23 cellular contexts compared by ENCODE assay signal in genomic region chr21:39066829-39067785, GRCh38.
DNase-seq lines count a peak whose midpoint lies in the region; ATAC-seq and TF ChIP-seq lines count a peak whose summit lies in the region.
"Had no signal": no experiment of that assay in that cellular context is flagged by ENCODE, and none has a peak within 500 bp of the region (broad histone marks: within the 10 kb centered on the region; RNA-seq: fewer than 3 reads in every experiment).

No MANE protein-coding gene starts in this region.

- no peak overlapping the region for H3K4ac ChIP-seq in trophoblast cell (ENCODE audit: low read depth, low read length)
- H3K4ac ChIP-seq in neuronal stem cell (ENCODE audit: low read length) = no peak overlapping the region

- H3K23ac ChIP-seq in trophoblast cell (ENCODE audit: low read length) = no peak overlapping the region
- H3K23ac ChIP-seq in neuronal stem cell (ENCODE audit: low read depth, low read length, poor library complexity) = no peak overlapping the region

- no peaks in the 10 kb centered on the region for H3K36me3 Mint-ChIP-seq in CD14-positive monocyte
- H3K36me3 Mint-ChIP-seq: mesothelial cell of epicardium, T-cell had no signal

- H3K79me1 ChIP-seq in trophoblast cell (ENCODE audit: low read length) (no peaks in the 10 kb centered on the region), neuronal stem cell (ENCODE audit: low read depth, low read length) (no peaks in the 10 kb centered on the region)

- H2AK5ac ChIP-seq in trophoblast cell (ENCODE audit: low read length) = no peak overlapping the region
- no peak overlapping the region for H2AK5ac ChIP-seq in neuronal stem cell (ENCODE audit: low read depth, low read length)

- peaks cover 0 to 8% of the 10 kb centered on the region in 2 donors for H3K9me3 ChIP-seq in ascending aorta
- peaks cover 9% of the 10 kb centered on the region for H3K9me3 ChIP-seq in trophoblast cell (ENCODE audit: insufficient read depth, low read depth, low read length)
- H3K9me3 ChIP-seq in upper lobe of right lung = no peaks in the 10 kb centered on the region
- H3K9me3 ChIP-seq in neuronal stem cell (replicated peaks in 1 of 2; ENCODE audit: control insufficient read depth in 2 of 2, insufficient read depth in 1 of 2, low read depth in 1 of 2, low read length in 2 of 2) = peaks cover 4% of the 10 kb centered on the region in 2 donors
- peaks cover 9% of the 10 kb centered on the region for H3K9me3 ChIP-seq in WERI-Rb-1 (ENCODE audit: severe bottlenecking)
- H3K9me3 ChIP-seq: prostate gland had no signal

- intact Hi-C loops in ascending aorta (cut with DNase I) (no loop called here), left cardiac atrium (cut with DNase I) (no loop called here), upper lobe of right lung (cut with DNase I) (no loop called here), CD14-positive monocyte (cut with micrococcal nuclease) (loop anchor here in 1 of 2 donors (10.0 kb wide), 1 partner anchor 48 kb away; no protein-coding TSS in a partner anchor)

- H3K9me3 Mint-ChIP-seq in CD14-positive monocyte = peaks cover 0 to 12% (median 2%) of the 10 kb centered on the region in 7 donors
- H3K9me3 Mint-ChIP-seq: activated naive CD8-positive, alpha-beta T cell treated with anti-CD3 and anti-CD28 coated beads, Interleukin-2, amount 50 U/mL, for 24 hours had no signal

- H3K27me3 Mint-ChIP-seq in CD14-positive monocyte (ENCODE audit: low read depth in 3 of 3) = peaks cover 0 to 3% (median 0%) of the 10 kb centered on the region in 3 donors

- H3K79me2 ChIP-seq in trophoblast cell (ENCODE audit: control insufficient read depth, insufficient read depth, low read length, poor library complexity) = no peaks in the 10 kb centered on the region

- no peak overlapping the region for H4K8ac ChIP-seq in trophoblast cell (ENCODE audit: low read depth, low read length)
- H4K8ac ChIP-seq in neuronal stem cell (ENCODE audit: low read depth, low read length) = no peak overlapping the region

- WGBS in trophoblast cell (ENCODE audit: extremely low coverage, insufficient coverage, insufficient read length) = no CpG with 5 or more reads among the region's 12 CpGs
- no CpG with 5 or more reads among the region's 12 CpGs for WGBS in neuronal stem cell (ENCODE audit: extremely low coverage in 2 of 2, insufficient read length in 2 of 2, insufficient replicate concordance in 1 of 2), 2 donors

- no peak overlapping the region for H3K9ac ChIP-seq in trophoblast cell (ENCODE audit: low read length)
- H3K9ac ChIP-seq in neuronal stem cell (ENCODE audit: low read depth, low read length, poor library complexity) = no peak overlapping the region
- H3K9ac ChIP-seq: GM23248 had no signal

- no peak overlapping the region for H3K4me3 ChIP-seq in ascending aorta
- no peak overlapping the region for H3K4me3 ChIP-seq in trophoblast cell (ENCODE audit: low read depth, low read length)
- H3K4me3 ChIP-seq in upper lobe of right lung = no peak overlapping the region
- H3K4me3 ChIP-seq in neuronal stem cell (ENCODE audit: low read length in 2 of 2) = no peak overlapping the region
- H3K4me3 ChIP-seq in WERI-Rb-1 (ENCODE audit: low read depth, low read length) = no peak overlapping the region
- H3K4me3 ChIP-seq: GM23248, prostate gland had no signal

- H3K18ac ChIP-seq in trophoblast cell (ENCODE audit: low read length) = no peak overlapping the region
- no peak overlapping the region for H3K18ac ChIP-seq in neuronal stem cell (ENCODE audit: low read length)

- H2BK12ac ChIP-seq in trophoblast cell (ENCODE audit: low read length) (no peak overlapping the region), neuronal stem cell (ENCODE audit: low read length) (no peak overlapping the region)

- H3K4me1 ChIP-seq in ascending aorta (peaks cover 4 to 28% of the 10 kb centered on the region in 2 donors), trophoblast cell (ENCODE audit: control insufficient read depth in 1 of 2, insufficient read depth in 2 of 2, low read length in 2 of 2) (no peaks in the 10 kb centered on the region), upper lobe of right lung (peaks cover 26% of the 10 kb centered on the region), neuronal stem cell (ENCODE audit: control insufficient read depth in 2 of 2, insufficient read depth in 1 of 2, low read depth in 1 of 2, low read length in 2 of 2) (peaks cover 0 to 3% of the 10 kb centered on the region in 2 donors)
- H3K4me1 ChIP-seq: prostate gland had no signal

- DNase-seq in ascending aorta (ENCODE audit: low spot score in 2 of 2) (peak in 1 of 2 donors; percentile 74), left cardiac atrium (no peak), trophoblast cell (no peak), upper lobe of right lung (no peak), neuronal stem cell (ENCODE audit: low spot score) (no peak), WERI-Rb-1 (no peak), CD14-positive monocyte (ENCODE audit: low spot score) (no peak), SHP77 treated with DMSO at 0.1 percent for 48 hours (lab: John Stamatoyannopoulos, UW) (no peak)
- DNase-seq: activated CD4-positive, alpha-beta T cell treated with anti-CD3 and anti-CD28 coated beads, Interleukin-2, amount 10 ng/mL, durations not matched to agents 7 days and 5 days; activated CD8-positive, alpha-beta memory T cell treated with anti-CD3 and anti-CD28 coated beads, Interleukin-2, amount 50 U/mL, for 4 hours; activated effector memory CD4-positive, alpha-beta T cell treated with Interleukin-2 at 50 U/mL for 16 hours; activated naive CD8-positive, alpha-beta T cell treated with anti-CD3 and anti-CD28 coated beads, Interleukin-2, amount 50 U/mL, for 24 hours; AML-193; central memory CD4-positive, alpha-beta T cell; COR-L47; effector memory CD4-positive, alpha-beta T cell; GM23248; head of caudate nucleus; Karpas-422; nephron progenitor cell; T-cell had no signal

- no peak for TF ChIP-seq CTCF in ascending aorta (IDR thresholded peaks at IDR 0.05)
- TF ChIP-seq CTCF in upper lobe of right lung (IDR thresholded peaks at IDR 0.05) = no peak
- TF ChIP-seq CTCF in WERI-Rb-1 (IDR thresholded peaks at IDR 0.05; ENCODE audit: low read depth, low read length) = no peak
- TF ChIP-seq CTCF in CD14-positive monocyte (IDR thresholded peaks at IDR 0.05) = no peak

- no peak overlapping the region for H3K27ac Mint-ChIP-seq in CD14-positive monocyte
- H3K27ac Mint-ChIP-seq: activated CD4-positive, alpha-beta T cell treated with anti-CD3 and anti-CD28 coated beads, Interleukin-2, amount 10 ng/mL, durations not matched to agents 7 days and 5 days; activated naive CD8-positive, alpha-beta T cell treated with anti-CD3 and anti-CD28 coated beads, Interleukin-2, amount 50 U/mL, for 24 hours; mesothelial cell of epicardium; nephron progenitor cell; T-cell had no signal

- H3K4me2 ChIP-seq in trophoblast cell (ENCODE audit: low read length) = no peak overlapping the region
- no peak overlapping the region for H3K4me2 ChIP-seq in neuronal stem cell (ENCODE audit: insufficient read depth, low read length, poor library complexity, severe bottlenecking)

- no peaks in the 10 kb centered on the region for H3K36me3 ChIP-seq in ascending aorta
- no peaks in the 10 kb centered on the region for H3K36me3 ChIP-seq in trophoblast cell (ENCODE audit: control insufficient read depth in 1 of 2, insufficient read depth in 2 of 2, low read length in 2 of 2)
- no peaks in the 10 kb centered on the region for H3K36me3 ChIP-seq in upper lobe of right lung
- no peaks in the 10 kb centered on the region for H3K36me3 ChIP-seq in neuronal stem cell (replicated peaks in 1 of 2; ENCODE audit: control insufficient read depth in 2 of 2, insufficient read depth in 2 of 2, low read length in 2 of 2)
- H3K36me3 ChIP-seq in WERI-Rb-1 = no peaks in the 10 kb centered on the region
- H3K36me3 ChIP-seq: prostate gland had no signal

- no peak overlapping the region for H4K91ac ChIP-seq in trophoblast cell (ENCODE audit: low read depth, low read length)
- H4K91ac ChIP-seq in neuronal stem cell (ENCODE audit: low read depth, low read length, poor library complexity) = no peak overlapping the region

- H3K27ac ChIP-seq in ascending aorta = peak overlapping the region; percentile 63 to 65
- no peak overlapping the region for H3K27ac ChIP-seq in trophoblast cell (ENCODE audit: low read depth, low read length)
- H3K27ac ChIP-seq in upper lobe of right lung = peak overlapping the region; percentile 17
- H3K27ac ChIP-seq in neuronal stem cell (replicated peaks; ENCODE audit: low read length) = no peak overlapping the region
- H3K27ac ChIP-seq in WERI-Rb-1 = no peak overlapping the region
- H3K27ac ChIP-seq: GM23248, prostate gland had no signal

- H2BK15ac ChIP-seq in neuronal stem cell (ENCODE audit: low read length) = no peak overlapping the region

- H2AFZ ChIP-seq in trophoblast cell (ENCODE audit: insufficient read depth, low read length, poor library complexity) = peak overlapping the region; percentile 45
- no peak overlapping the region for H2AFZ ChIP-seq in neuronal stem cell (ENCODE audit: low read length)
- H2AFZ ChIP-seq: GM23248 had no signal

- H3K27me3 ChIP-seq in ascending aorta = no peaks in the 10 kb centered on the region
- no peaks in the 10 kb centered on the region for H3K27me3 ChIP-seq in trophoblast cell (ENCODE audit: insufficient read depth, low read length)
- no peaks in the 10 kb centered on the region for H3K27me3 ChIP-seq in upper lobe of right lung
- no peaks in the 10 kb centered on the region for H3K27me3 ChIP-seq in neuronal stem cell (ENCODE audit: control insufficient read depth in 3 of 3, insufficient read depth in 3 of 3, low read depth in 1 of 3, low read length in 3 of 3)
- H3K27me3 ChIP-seq in WERI-Rb-1 (ENCODE audit: insufficient read depth, low read depth, severe bottlenecking) = no peaks in the 10 kb centered on the region

- peak; percentile 74 to 79 for ATAC-seq in left cardiac atrium
- ATAC-seq in upper lobe of right lung = peak; percentile 57
- ATAC-seq: activated naive CD8-positive, alpha-beta T cell treated with anti-CD3 and anti-CD28 coated beads, Interleukin-2, amount 50 U/mL, for 24 hours; T-cell had no signal

- H2BK5ac ChIP-seq in trophoblast cell (ENCODE audit: low read depth, low read length, poor library complexity) = no peak overlapping the region
- no peak overlapping the region for H2BK5ac ChIP-seq in neuronal stem cell (ENCODE audit: low read length)

- H3K14ac ChIP-seq in trophoblast cell (ENCODE audit: low read length) = no peak overlapping the region
- H3K14ac ChIP-seq in neuronal stem cell (ENCODE audit: low read length) = no peak overlapping the region

- H2BK120ac ChIP-seq in trophoblast cell (ENCODE audit: insufficient read depth, low read length, poor library complexity) (no peak overlapping the region), neuronal stem cell (ENCODE audit: low read depth, low read length) (no peak overlapping the region)

- no peak overlapping the region for H4K12ac ChIP-seq in trophoblast cell (ENCODE audit: low read depth, low read length)

- no peaks in the 10 kb centered on the region for H3K4me1 Mint-ChIP-seq in CD14-positive monocyte
- H3K4me1 Mint-ChIP-seq: activated CD4-positive, alpha-beta T cell treated with anti-CD3 and anti-CD28 coated beads, Interleukin-2, amount 10 ng/mL, durations not matched to agents 7 days and 5 days; activated naive CD8-positive, alpha-beta T cell treated with anti-CD3 and anti-CD28 coated beads, Interleukin-2, amount 50 U/mL, for 24 hours; T-cell had no signal

- no peak overlapping the region for H3K4me3 Mint-ChIP-seq in CD14-positive monocyte
- H3K4me3 Mint-ChIP-seq: activated CD4-positive, alpha-beta T cell treated with anti-CD3 and anti-CD28 coated beads, Interleukin-2, amount 10 ng/mL, durations not matched to agents 7 days and 5 days; activated naive CD8-positive, alpha-beta T cell treated with anti-CD3 and anti-CD28 coated beads, Interleukin-2, amount 50 U/mL, for 24 hours; mesothelial cell of epicardium; nephron progenitor cell; T-cell had no signal

Comparison
In these comparisons a context has a peak if more than half of its experiments do, and no peak if none do; other contexts are left out.
1. H3K27ac ChIP-seq: peak in ascending aorta (2 of 2) and upper lobe of right lung (single experiment); none in trophoblast cell (single experiment), neuronal stem cell (single experiment) and WERI-Rb-1 (single experiment).